14 cellular contexts compared by ENCODE assay signal in the genomic region with DNA sequence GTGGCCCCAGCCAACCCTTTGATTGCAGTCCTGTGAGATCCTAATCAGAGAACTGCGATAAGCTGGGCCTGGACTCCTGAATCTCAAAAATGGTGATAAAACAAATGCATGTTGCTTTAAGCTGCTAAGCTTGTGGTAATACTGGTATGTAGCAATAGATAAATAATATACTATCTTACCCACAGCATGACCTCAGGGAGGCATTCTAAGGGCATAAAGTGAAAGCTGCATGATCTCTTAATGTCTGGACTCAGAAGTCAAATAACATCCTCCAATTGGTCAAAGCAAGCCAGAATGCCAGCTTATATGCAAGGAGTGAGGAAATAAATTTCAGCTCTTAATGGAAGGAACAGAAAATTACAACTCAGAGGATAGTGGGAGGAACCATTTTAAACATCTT.
"Had no signal": no experiment of that assay in that cellular context is flagged by ENCODE, and none has a peak within 500 bp of the region (broad histone marks: within the 10 kb centered on the region; RNA-seq: fewer than 3 reads in every experiment).

No MANE protein-coding gene starts in this region.

- H3K27me3 Mint-ChIP-seq: stimulated activated memory B cell treated with anti-CD40 and anti-IgM and Interleukin-4, amounts not matched to agents 10 μg/mL and 1 μg/mL and 100 μg/mL, for 72 hours; T-cell had no signal

- H3K4me3 Mint-ChIP-seq: natural killer cell; stimulated activated memory B cell treated with anti-CD40 and anti-IgM and Interleukin-4, amounts not matched to agents 10 μg/mL and 1 μg/mL and 100 μg/mL, for 72 hours; T-cell; WTC11 had no signal

- DNase-seq: activated CD4-positive, alpha-beta T cell treated with anti-CD3 and anti-CD28 coated beads, Interleukin-2, amount 50 U/mL, for 1 hour; activated naive CD4-positive, alpha-beta T cell treated with anti-CD3 and anti-CD28 coated beads, Interleukin-2, amount 50 U/mL, for 16 hours; activated T-cell treated with anti-CD3 and anti-CD28 coated beads for 4 hours; amygdala; esophagus squamous epithelium; natural killer cell; nucleus accumbens; stimulated activated CD4-positive, alpha-beta T cell treated with anti-CD3 and anti-CD28 coated beads, Interleukin-1b, Interleukin-23, amount 100 ng/mL, for 48 hours; T-cell had no signal

- H3K9me3 ChIP-seq: esophagus squamous epithelium, right atrium auricular region had no signal

- H3K4me1 Mint-ChIP-seq: natural killer cell; stimulated activated memory B cell treated with anti-CD40 and anti-IgM and Interleukin-4, amounts not matched to agents 10 μg/mL and 1 μg/mL and 100 μg/mL, for 72 hours; T-cell; WTC11 had no signal

- ATAC-seq: natural killer cell; stimulated activated memory B cell treated with anti-CD40 and anti-IgM and Interleukin-4, amounts not matched to agents 10 μg/mL and 1 μg/mL and 100 μg/mL, for 72 hours; T-cell; WTC11 had no signal

- H3K36me3 Mint-ChIP-seq: natural killer cell, T-cell, WTC11 had no signal

- H3K27ac Mint-ChIP-seq: activated T-helper 2 cell treated with anti-CD3 and anti-CD28 coated beads, Interferon-gamma antibody, Interleukin-2, Interleukin-4, amounts not matched to agents 10 μg/mL and 5 μg/mL and 100 μg/mL, durations not matched to agents 14 hours and 24 hours and 36 hours; natural killer cell; stimulated activated memory B cell treated with anti-CD40 and anti-IgM and Interleukin-4, amounts not matched to agents 10 μg/mL and 1 μg/mL and 100 μg/mL, for 72 hours; T-cell; WTC11 had no signal

- H3K36me3 ChIP-seq: cardiac muscle cell, esophagus squamous epithelium, right atrium auricular region had no signal

- H3K4me1 ChIP-seq: right atrium auricular region had no signal

- H3K27ac ChIP-seq: cardiac muscle cell, esophagus squamous epithelium, right atrium auricular region had no signal

- H3K9me3 Mint-ChIP-seq: activated T-helper 2 cell treated with anti-CD3 and anti-CD28 coated beads, Interferon-gamma antibody, Interleukin-2, Interleukin-4, amounts not matched to agents 10 μg/mL and 5 μg/mL and 100 μg/mL, durations not matched to agents 14 hours and 24 hours and 36 hours; WTC11 had no signal

- H3K4me3 ChIP-seq: cardiac muscle cell, esophagus squamous epithelium, right atrium auricular region had no signal

- H3K27me3 ChIP-seq: cardiac muscle cell, esophagus squamous epithelium, right atrium auricular region had no signal
